9 cellular contexts compared by ENCODE assay signal in genomic region chr2:113018509-113018908, GRCh38. TPM values are rescaled to one million over a fixed set of nuclear protein-coding genes. Genes with fewer than 3 reads are reported as not detected.
"Had no signal": no experiment of that assay in that cellular context is flagged by ENCODE, and none has a peak within 500 bp of the region (broad histone marks: within the 10 kb centered on the region; RNA-seq: fewer than 3 reads in every experiment).

No MANE protein-coding gene starts in this region.

- FAIRE-seq: G401.6, GM12878, GM12891, GM12892, GM18507, GM19239 had no signal

- H3K4me3 ChIP-seq: GM12878 had no signal

- DNase-seq: GDM1, GF-D8 had no signal

- ATAC-seq: GM12878 had no signal

RNA-seq across cellular contexts. Expression of gene IL36A, which starts 13.2 kb away (rescaled TPM):
- total RNA-seq: G401, GM12878 had no signal
- polyA plus RNA-seq: GM12878 had no signal

RNA-seq across cellular contexts. Expression of gene IL36B, which starts 34.2 kb away (rescaled TPM):
- total RNA-seq: G401, GM12878 had no signal
- polyA plus RNA-seq: GM12878 had no signal

RNA-seq across cellular contexts. Expression of gene IL36RN, which starts 40.5 kb away (rescaled TPM):
- total RNA-seq: G401, GM12878 had no signal
- polyA plus RNA-seq: GM12878 had no signal

RNA-seq across cellular contexts. Expression of gene IL36G, which starts 40.7 kb away (rescaled TPM):
- total RNA-seq: G401, GM12878 had no signal

RNA-seq across cellular contexts. Expression of gene IL1F10, which starts 49.3 kb away (rescaled TPM):
- total RNA-seq: G401, GM12878 had no signal
- polyA plus RNA-seq: GM12878 had no signal
